ENCODE assay signal across 1 cellular context in the genomic region with DNA sequence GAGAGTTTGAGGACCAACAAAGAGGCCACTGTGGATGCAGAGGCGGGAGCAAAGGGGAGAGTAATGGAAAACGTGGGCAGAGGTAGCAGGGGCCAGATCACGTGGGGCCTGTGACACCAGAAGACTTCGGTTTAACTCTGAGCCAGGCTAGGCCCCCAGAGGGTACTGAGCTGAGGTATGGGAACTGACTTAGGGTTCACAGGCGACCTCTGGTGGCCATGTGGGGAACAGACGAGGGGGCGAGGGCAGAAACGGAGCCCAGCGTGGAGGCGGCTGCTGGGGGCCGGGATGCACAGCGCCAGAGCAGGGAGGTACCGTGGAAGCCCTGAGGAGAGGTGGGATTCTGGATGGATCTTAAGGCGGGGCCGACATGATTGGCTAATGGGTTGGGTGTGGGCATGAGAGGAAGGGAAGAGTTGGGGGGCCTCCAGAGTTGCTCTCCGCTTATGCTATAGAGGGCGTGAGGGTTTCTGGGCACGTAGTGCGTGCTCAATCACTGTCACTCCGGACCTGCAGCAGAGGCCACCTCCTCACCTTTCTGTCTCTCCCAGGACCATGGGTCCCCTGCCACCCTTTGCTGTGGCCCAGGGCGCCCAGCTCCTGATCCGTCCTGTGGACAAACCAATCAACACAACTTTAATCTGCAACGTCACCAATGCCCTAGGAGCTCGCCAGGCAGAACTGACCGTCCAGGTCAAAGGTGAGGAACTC.
A peak's percentile ranks its signal among the peaks of the same experiment; 100 is the strongest.
TF ChIP-seq lines count a peak whose summit lies in the region.

No MANE protein-coding gene starts in this region.

TF ChIP-seq in SK-N-SH, 30 proteins besides CTCF, POLR2A, EP300 and RAD21:
- TF ChIP-seq REST (IDR thresholded peaks at IDR 0.05; ENCODE audit: low read depth, low read length) (no peak), USF1 (IDR thresholded peaks at IDR 0.05; ENCODE audit: borderline replicate concordance, low read depth) (no peak; the same call in 1 of the 2 replicates), SMC3 (IDR thresholded peaks at IDR 0.05; ENCODE audit: low read depth, low read length) (peak; percentile 86), MXI1 (IDR thresholded peaks at IDR 0.05; ENCODE audit: low read depth, low read length) (no peak), FOXJ3 (CRISPR knock-in tag; IDR thresholded peaks at IDR 0.05) (no peak)
